ENCODE assay signal across 21 cellular contexts in genomic region chr17:28861393-28862203, GRCh38. TPM values are rescaled to one million over a fixed set of nuclear protein-coding genes. Genes with fewer than 3 reads are reported as not detected.
DNase-seq lines count a peak whose midpoint lies in the region; ATAC-seq, FAIRE-seq and TF ChIP-seq lines count a peak whose summit lies in the region.
"Had no signal": no experiment of that assay in that cellular context is flagged by ENCODE, and none has a peak within 500 bp of the region (broad histone marks: within the 10 kb centered on the region; RNA-seq: fewer than 3 reads in every experiment).

No MANE protein-coding gene starts in this region.

- no peak overlapping the region; the same call in 1 of the 2 replicates for H3K4me3 Mint-ChIP-seq in WTC11
- H3K4me3 Mint-ChIP-seq: CD4-positive, alpha-beta memory T cell; central memory CD8-positive, alpha-beta T cell; neural progenitor cell had no signal

- POLR2A ChIA-PET in WTC11 (lab: Charles Lee), result interaction anchor here (0.6 to 2.2 kb wide), 4 partner anchors 19 to 142 kb away, joined by 3 to 12 read pairs (median 5); partner anchors contain the start of genes FAM222B, RPL23A and TLCD1

- DNase-seq in left ventricle myocardium superior (peak; percentile 11), Right ventricle myocardium superior (no peak), WTC11 (ENCODE audit: low spot score) (peak; percentile 39), left colon (no peak), frontal cortex (ENCODE audit: low spot score in 2 of 2) (no peak), urothelium cell line (ENCODE audit: low spot score) (no peak)
- DNase-seq: activated gamma-delta T cell; anterior cingulate cortex; CD4-positive, alpha-beta memory T cell; GOT3; kidney; mesenchymal stem cell; NCI-H1930; NCI-H446; spleen; SW 1271 had no signal

- H3K9me3 Mint-ChIP-seq in WTC11, result no peaks in the 10 kb centered on the region
- H3K9me3 Mint-ChIP-seq: CD4-positive, alpha-beta memory T cell; central memory CD8-positive, alpha-beta T cell; neural progenitor cell had no signal

- FAIRE-seq in frontal cortex (lab: Jason Lieb, UNC) (no peak), urothelium cell line (lab: Jason Lieb, UNC) (no peak)
- FAIRE-seq: kidney had no signal

- ATAC-seq in left ventricle myocardium superior (no peak), Right ventricle myocardium superior (ENCODE audit: poor library complexity) (no peak), WTC11 (peak; percentile 77), left colon (peak; percentile 33), HG03520 (IDR thresholded peaks at IDR 0.05; ENCODE audit: unreplicated experiment) (no peak), GM21619 (IDR thresholded peaks at IDR 0.05; ENCODE audit: unreplicated experiment) (no peak)
- ATAC-seq: activated CD4-positive, CD25-positive, alpha-beta regulatory T cell treated with anti-CD3 and anti-CD28 coated beads, Interleukin-2, amount 50 U/mL, for 24 hours had no signal

- H3K27me3 Mint-ChIP-seq in WTC11 (ENCODE audit: low read depth), result no peaks in the 10 kb centered on the region
- H3K27me3 Mint-ChIP-seq: CD4-positive, alpha-beta memory T cell; central memory CD8-positive, alpha-beta T cell had no signal

- TF ChIP-seq CTCF in WTC11 (IDR thresholded peaks at IDR 0.05), result no peak

- peak overlapping the region; percentile 88; the same call in 1 of the 2 replicates for H3K27ac Mint-ChIP-seq in WTC11
- H3K27ac Mint-ChIP-seq: neural progenitor cell had no signal

- H3K4me1 Mint-ChIP-seq in WTC11, result peaks cover 17% of the 10 kb centered on the region
- H3K4me1 Mint-ChIP-seq: neural progenitor cell had no signal

- intact Hi-C loops in left ventricle myocardium superior (cut with micrococcal nuclease) (no loop called here), Right ventricle myocardium superior (cut with DNase I) (no loop called here), left colon (cut with DNase I, micrococcal nuclease) (no loop called here)

- H3K36me3 Mint-ChIP-seq in WTC11, result peaks cover 29% of the 10 kb centered on the region

- CTCF ChIA-PET in WTC11 (lab: Charles Lee), result interaction anchor here (0.6 to 7.0 kb wide), 14 partner anchors 9 to 134 kb away, joined by 3 to 41 read pairs (median 4); partner anchors contain the start of gene DHRS13

TF ChIP-seq in WTC11, 78 proteins besides CTCF, POLR2A, EP300 and RAD21:
- no peak for TF ChIP-seq ZBTB43 (CRISPR knock-in tag; IDR thresholded peaks at IDR 0.05)
- no peak for TF ChIP-seq HMGA2 (CRISPR knock-in tag; IDR thresholded peaks at IDR 0.05)
- TF ChIP-seq ARID4B (CRISPR knock-in tag; IDR thresholded peaks at IDR 0.05; ENCODE audit: borderline replicate concordance), result no peak
- no peak for TF ChIP-seq ZNF263 (CRISPR knock-in tag; IDR thresholded peaks at IDR 0.05; ENCODE audit: low read depth)
- TF ChIP-seq, protein P1, sequence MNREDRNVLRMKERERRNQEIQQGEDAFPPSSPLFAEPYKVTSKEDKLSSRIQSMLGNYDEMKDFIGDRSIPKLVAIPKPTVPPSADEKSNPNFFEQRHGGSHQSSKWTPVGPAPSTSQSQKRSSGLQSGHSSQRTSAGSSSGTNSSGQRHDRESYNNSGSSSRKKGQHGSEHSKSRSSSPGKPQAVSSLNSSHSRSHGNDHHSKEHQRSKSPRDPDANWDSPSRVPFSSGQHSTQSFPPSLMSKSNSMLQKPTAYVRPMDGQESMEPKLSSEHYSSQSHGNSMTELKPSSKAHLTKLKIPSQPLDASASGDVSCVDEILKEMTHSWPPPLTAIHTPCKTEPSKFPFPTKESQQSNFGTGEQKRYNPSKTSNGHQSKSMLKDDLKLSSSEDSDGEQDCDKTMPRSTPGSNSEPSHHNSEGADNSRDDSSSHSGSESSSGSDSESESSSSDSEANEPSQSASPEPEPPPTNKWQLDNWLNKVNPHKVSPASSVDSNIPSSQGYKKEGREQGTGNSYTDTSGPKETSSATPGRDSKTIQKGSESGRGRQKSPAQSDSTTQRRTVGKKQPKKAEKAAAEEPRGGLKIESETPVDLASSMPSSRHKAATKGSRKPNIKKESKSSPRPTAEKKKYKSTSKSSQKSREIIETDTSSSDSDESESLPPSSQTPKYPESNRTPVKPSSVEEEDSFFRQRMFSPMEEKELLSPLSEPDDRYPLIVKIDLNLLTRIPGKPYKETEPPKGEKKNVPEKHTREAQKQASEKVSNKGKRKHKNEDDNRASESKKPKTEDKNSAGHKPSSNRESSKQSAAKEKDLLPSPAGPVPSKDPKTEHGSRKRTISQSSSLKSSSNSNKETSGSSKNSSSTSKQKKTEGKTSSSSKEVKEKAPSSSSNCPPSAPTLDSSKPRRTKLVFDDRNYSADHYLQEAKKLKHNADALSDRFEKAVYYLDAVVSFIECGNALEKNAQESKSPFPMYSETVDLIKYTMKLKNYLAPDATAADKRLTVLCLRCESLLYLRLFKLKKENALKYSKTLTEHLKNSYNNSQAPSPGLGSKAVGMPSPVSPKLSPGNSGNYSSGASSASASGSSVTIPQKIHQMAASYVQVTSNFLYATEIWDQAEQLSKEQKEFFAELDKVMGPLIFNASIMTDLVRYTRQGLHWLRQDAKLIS (CRISPR knock-in tag; IDR thresholded peaks at IDR 0.05; ENCODE audit: borderline replicate concordance), result no peak

RNA-seq across cellular contexts. Expression of gene ERAL1, which starts 6.8 kb away (rescaled TPM):
- total RNA-seq in left ventricle myocardium superior, result 34.1 TPM
- total RNA-seq in Right ventricle myocardium superior, result 36.4 TPM
- 70.1 to 77.0 TPM (median 72.0 TPM) in 3 replicates for total RNA-seq in WTC11 (2021)
- total RNA-seq in left colon, result 10 to 100 TPM; 30.8 to 33.9 TPM
- total RNA-seq in frontal cortex, result 19.6 TPM

RNA-seq across cellular contexts. Expression of gene FAM222B, which starts 19.0 kb away (rescaled TPM):
- 16.8 TPM for total RNA-seq in left ventricle myocardium superior
- 15.6 TPM for total RNA-seq in Right ventricle myocardium superior
- total RNA-seq in WTC11 (2021), result 86.6 to 94.6 TPM (median 91.5 TPM) in 3 replicates
- 10 to 100 TPM; 28.9 to 33.0 TPM for total RNA-seq in left colon
- 2.4 TPM for total RNA-seq in frontal cortex

RNA-seq across cellular contexts. Expression of gene FLOT2, which starts 35.9 kb away (rescaled TPM):
- total RNA-seq in left ventricle myocardium superior, result 108 TPM
- 101 TPM for total RNA-seq in Right ventricle myocardium superior
- 139 to 153 TPM (median 144 TPM) in 3 replicates for total RNA-seq in WTC11 (2021)
- total RNA-seq in left colon, result 10 to 100 TPM; 82.4 to 91.5 TPM
- total RNA-seq in frontal cortex, result 14.7 TPM

RNA-seq across cellular contexts. Expression of gene DHRS13, which starts 41.3 kb away (rescaled TPM):
- 3.8 TPM for total RNA-seq in left ventricle myocardium superior
- 2.9 TPM for total RNA-seq in Right ventricle myocardium superior
- total RNA-seq in WTC11 (2021), result 26.5 to 29.5 TPM (median 28.5 TPM) in 3 replicates
- 1 to 10 TPM; 6.3 to 7.5 TPM for total RNA-seq in left colon
- total RNA-seq in frontal cortex, result 28.9 TPM

Comparison
In these comparisons a context has a peak if more than half of its experiments do, and no peak if none do; other contexts are left out.
1. DNase-seq: peak in left ventricle myocardium superior (single experiment) and WTC11 (single experiment); none in Right ventricle myocardium superior (single experiment), left colon (0 of 2), frontal cortex (0 of 2) and urothelium cell line (single experiment).
2. ATAC-seq: peak in WTC11 (single experiment) and left colon (single experiment); none in left ventricle myocardium superior (single experiment), Right ventricle myocardium superior (single experiment), HG03520 (single experiment) and GM21619 (single experiment).